Comparison of ENCODE assay signal across 27 cellular contexts in the genomic region with DNA sequence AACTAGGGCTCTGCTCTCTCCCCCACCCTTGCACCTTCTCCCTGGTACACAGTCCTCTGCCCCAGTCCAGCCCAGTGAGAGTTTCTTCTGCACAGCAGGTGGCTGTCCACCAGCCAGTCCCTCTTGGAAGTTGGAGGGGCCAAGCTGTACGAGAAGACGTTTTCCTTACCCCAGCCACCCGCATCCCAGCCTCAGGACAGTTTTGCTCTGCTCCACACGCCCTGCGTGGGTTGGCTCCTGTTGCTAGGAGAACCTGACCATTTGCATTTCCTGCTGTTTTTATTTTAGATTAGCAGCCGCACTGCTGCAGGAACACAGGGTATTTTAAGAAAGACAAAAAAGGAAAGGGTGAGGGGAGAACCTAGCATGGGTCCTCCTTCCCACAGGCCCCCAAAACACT. TPM values are rescaled to one million over a fixed set of nuclear protein-coding genes. Genes with fewer than 3 reads are reported as not detected.
"Had no signal": no experiment of that assay in that cellular context is flagged by ENCODE, and none has a peak within 500 bp of the region (broad histone marks: within the 10 kb centered on the region; RNA-seq: fewer than 3 reads in every experiment).

No MANE protein-coding gene starts in this region.

- H3K27me3 ChIP-seq: vagina had no signal

- H3K4me3 ChIP-seq: dorsolateral prefrontal cortex, gastrocnemius medialis, lower lobe of right lung, prostate gland, right atrium auricular region, smooth muscle cell, suprapubic skin, transverse colon, vagina had no signal

- H3K27ac Mint-ChIP-seq: natural killer cell treated with Interleukin-12 subunit alpha and Interleukin-12 subunit beta and Interleukin-15 and Interleukin-18, amount 100 ng/mL, for 72 hours; stimulated activated naive CD8-positive, alpha-beta T cell treated with anti-CD3 and anti-CD28 coated beads, Interleukin-15, amount 100 ng/mL, for 72 hours had no signal

- H3K27ac ChIP-seq: epithelial cell of prostate, gastrocnemius medialis, lower lobe of right lung, prostate gland, right atrium auricular region, suprapubic skin, transverse colon, vagina had no signal

- ATAC-seq: esophagus mucosa; gastrocnemius medialis; left ventricle myocardium superior; lower lobe of right lung; natural killer cell treated with Interleukin-12 subunit alpha and Interleukin-12 subunit beta and Interleukin-15 and Interleukin-18, amount 100 ng/mL, for 72 hours; sciatic nerve; stimulated activated naive CD8-positive, alpha-beta T cell treated with anti-CD3 and anti-CD28 coated beads, Interleukin-15, amount 100 ng/mL, for 72 hours had no signal

- H3K9me3 Mint-ChIP-seq: naive B cell; natural killer cell treated with Interleukin-12 subunit alpha and Interleukin-12 subunit beta and Interleukin-15 and Interleukin-18, amount 100 ng/mL, for 72 hours; neural crest cell; stimulated activated naive CD8-positive, alpha-beta T cell treated with anti-CD3 and anti-CD28 coated beads, Interleukin-15, amount 100 ng/mL, for 72 hours had no signal

- H3K36me3 Mint-ChIP-seq: naive B cell; natural killer cell treated with Interleukin-12 subunit alpha and Interleukin-12 subunit beta and Interleukin-15 and Interleukin-18, amount 100 ng/mL, for 72 hours had no signal

- H3K9me3 ChIP-seq: gastrocnemius medialis, lower lobe of right lung, prostate gland, right atrium auricular region, suprapubic skin, transverse colon, vagina had no signal

- H3K4me1 ChIP-seq: prostate gland had no signal

- H3K4me3 Mint-ChIP-seq: natural killer cell treated with Interleukin-12 subunit alpha and Interleukin-12 subunit beta and Interleukin-15 and Interleukin-18, amount 100 ng/mL, for 72 hours; neural crest cell; stimulated activated naive CD8-positive, alpha-beta T cell treated with anti-CD3 and anti-CD28 coated beads, Interleukin-15, amount 100 ng/mL, for 72 hours had no signal

- H3K4me2 ChIP-seq: smooth muscle cell had no signal

- DNase-seq: dorsolateral prefrontal cortex; effector CD4-positive, alpha-beta T cell; foreskin fibroblast; gastrocnemius medialis; head of caudate nucleus; left ventricle myocardium superior; lower lobe of right lung; naive B cell; nucleus accumbens; stimulated activated CD4-positive, alpha-beta T cell treated with anti-CD3 and anti-CD28 coated beads, Interleukin-12 subunit alpha, Interleukin-12 subunit beta, amount 100 ng/mL, for 4 hours; stimulated activated CD4-positive, alpha-beta T cell treated with anti-CD3 and anti-CD28 coated beads, Interleukin-1b, Interleukin-23, amount 100 ng/mL, for 48 hours; stimulated activated CD4-positive, alpha-beta T cell treated with anti-CD3 and anti-CD28 coated beads, Interleukin-4, amount 100 ng/mL, for 1 hour; stimulated activated CD8-positive, alpha-beta memory T cell treated with anti-CD3 and anti-CD28 coated beads, Interleukin-4, amount 100 ng/mL, for 48 hours; stimulated activated naive CD4-positive, alpha-beta T cell; stimulated activated naive CD8-positive, alpha-beta T cell treated with anti-CD3 and anti-CD28 coated beads, Interleukin-15, amount 100 ng/mL, for 72 hours; transverse colon had no signal

- H3K36me3 ChIP-seq: gastrocnemius medialis, lower lobe of right lung, prostate gland, right atrium auricular region, suprapubic skin, transverse colon, vagina had no signal

RNA-seq across cellular contexts. Expression of a gene that starts 29.9 kb away (rescaled TPM):
- total RNA-seq: natural killer cell treated with Interleukin-12 subunit alpha and Interleukin-12 subunit beta and Interleukin-15 and Interleukin-18, amount 100 ng/mL, for 72 hours; neural crest cell; smooth muscle cell had no signal
- polyA plus RNA-seq: keratinocyte, smooth muscle cell had no signal
